In the genomic region with DNA sequence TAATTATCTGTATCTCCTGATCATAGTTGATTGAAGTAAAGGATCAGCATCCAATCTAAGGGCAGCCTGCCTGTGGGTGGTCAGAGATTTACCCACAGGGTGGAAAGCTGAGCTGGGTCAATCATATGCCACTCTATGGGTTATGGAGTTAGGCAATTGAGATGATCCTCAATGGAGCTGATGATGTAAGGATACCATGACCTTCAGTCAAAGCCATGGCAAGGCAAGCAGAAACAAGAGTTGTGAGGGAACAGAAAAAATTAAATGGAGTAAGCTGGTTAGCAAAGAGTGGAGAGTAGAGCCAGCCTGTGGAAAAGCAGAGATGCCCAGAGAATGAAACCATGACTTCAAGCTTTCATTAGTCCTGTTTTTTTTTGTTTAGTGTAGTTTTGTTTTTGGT, we compare ENCODE assay signal across 17 cellular contexts.
"Had no signal": no experiment of that assay in that cellular context is flagged by ENCODE, and none has a peak within 500 bp of the region (broad histone marks: within the 10 kb centered on the region; RNA-seq: fewer than 3 reads in every experiment).

No MANE protein-coding gene starts in this region.

- H3K27ac ChIP-seq: spleen had no signal

- H3K4me3 Mint-ChIP-seq: activated CD4-positive, alpha-beta T cell treated with anti-CD3 and anti-CD28 coated beads, Interleukin-2, amount 10 ng/mL, durations not matched to agents 24 days and 14 days; activated T-helper 17 cell treated with anti-CD3 and anti-CD28 coated beads, Interleukin-2, amount 50 U/mL, for 72 hours; neural crest cell; stimulated activated naive CD8-positive, alpha-beta T cell treated with anti-CD3 and anti-CD28 coated beads, Interleukin-15, amount 100 ng/mL, for 72 hours; T-helper 2 cell treated with Interferon-gamma antibody and Interleukin-4, amounts not matched to agents 5 μg/mL and 100 μg/mL, for 36 hours; type B pancreatic cell had no signal

- H3K36me3 Mint-ChIP-seq: type B pancreatic cell had no signal

- H3K36me3 ChIP-seq: spleen had no signal

- H3K27me3 Mint-ChIP-seq: activated CD4-positive, alpha-beta T cell treated with anti-CD3 and anti-CD28 coated beads, Interleukin-2, amount 10 ng/mL, durations not matched to agents 24 days and 14 days; activated T-helper 17 cell treated with anti-CD3 and anti-CD28 coated beads, Interleukin-2, amount 50 U/mL, for 72 hours; stimulated activated naive CD8-positive, alpha-beta T cell treated with anti-CD3 and anti-CD28 coated beads, Interleukin-15, amount 100 ng/mL, for 72 hours; type B pancreatic cell had no signal

- H3K4me3 ChIP-seq: lung, spleen had no signal

- H3K4me1 Mint-ChIP-seq: neural crest cell had no signal

- DNase-seq: activated CD4-positive, alpha-beta T cell treated with anti-CD3 and anti-CD28 coated beads, Interleukin-2, amount 10 ng/mL, durations not matched to agents 24 days and 14 days; activated CD4-positive, CD25-positive, alpha-beta regulatory T cell; activated naive CD4-positive, alpha-beta T cell treated with Interleukin-2 at 50 U/mL for 16 hours; aorta; dermis blood vessel endothelial cell; head of caudate nucleus; left cardiac atrium; midbrain; spleen; stimulated activated naive CD8-positive, alpha-beta T cell treated with anti-CD3 and anti-CD28 coated beads, Interleukin-15, amount 100 ng/mL, for 72 hours had no signal

- H3K27ac Mint-ChIP-seq: activated CD4-positive, alpha-beta T cell treated with anti-CD3 and anti-CD28 coated beads, Interleukin-2, amount 10 ng/mL, durations not matched to agents 24 days and 14 days; activated T-helper 17 cell treated with anti-CD3 and anti-CD28 coated beads, Interleukin-2, amount 50 U/mL, for 72 hours; stimulated activated naive CD8-positive, alpha-beta T cell treated with anti-CD3 and anti-CD28 coated beads, Interleukin-15, amount 100 ng/mL, for 72 hours; T-helper 2 cell treated with Interferon-gamma antibody and Interleukin-4, amounts not matched to agents 5 μg/mL and 100 μg/mL, for 36 hours had no signal

- ATAC-seq: activated T-helper 17 cell treated with anti-CD3 and anti-CD28 coated beads, Interleukin-2, amount 50 U/mL, for 72 hours; left cardiac atrium; sciatic nerve; stimulated activated naive CD8-positive, alpha-beta T cell treated with anti-CD3 and anti-CD28 coated beads, Interleukin-15, amount 100 ng/mL, for 72 hours had no signal

- FAIRE-seq: frontal cortex had no signal

- H3K27me3 ChIP-seq: spleen had no signal
